Comparison of ENCODE assay signal across 8 cellular contexts in genomic region chr20:29443206-29443781, GRCh38.
DNase-seq lines count a peak whose midpoint lies in the region; ATAC-seq and TF ChIP-seq lines count a peak whose summit lies in the region.
"Not testable (repeated sequence)": the region's sequence is repeated elsewhere in the genome, so short reads cannot be mapped to it uniquely, and the experiment has no call there.

No MANE protein-coding gene starts in this region.

- in situ Hi-C loops in gastrocnemius medialis (cut with MboI; ENCODE audit: low sequenced_read_pairs in 4 of 4), result not testable (repeated sequence)

- TF ChIP-seq POLR2A in gastrocnemius medialis (IDR thresholded peaks at IDR 0.05), result not testable (repeated sequence)

- ATAC-seq in gastrocnemius medialis, result not testable (repeated sequence)

- not testable (repeated sequence) for H3K27ac Mint-ChIP-seq in dendritic cell treated with granulocyte-macrophage colony-stimulating factor and Interleukin-4, amounts not matched to agents 40 ng/mL and 50 ng/mL, for 4 days

- not testable (repeated sequence) for H3K4me3 ChIP-seq in GM12875 (ENCODE audit: low read depth, low read length)
- H3K4me3 ChIP-seq in gastrocnemius medialis, result peak overlapping the region in 2 of 4 donors; percentile 41 to 45

- H3K4me3 Mint-ChIP-seq in dendritic cell treated with granulocyte-macrophage colony-stimulating factor and Interleukin-4, amounts not matched to agents 40 ng/mL and 50 ng/mL, for 4 days, result peak overlapping the region; percentile 46

- peaks cover 12% of the 10 kb centered on the region for H3K9me3 Mint-ChIP-seq in dendritic cell treated with granulocyte-macrophage colony-stimulating factor and Interleukin-4, amounts not matched to agents 40 ng/mL and 50 ng/mL, for 4 days

- not testable (repeated sequence) for H3K4me1 Mint-ChIP-seq in dendritic cell treated with granulocyte-macrophage colony-stimulating factor and Interleukin-4, amounts not matched to agents 40 ng/mL and 50 ng/mL, for 4 days (ENCODE audit: low read depth)

- H3K36me3 ChIP-seq in gastrocnemius medialis, result not testable (repeated sequence)

- not testable (repeated sequence) for H3K36me3 Mint-ChIP-seq in dendritic cell treated with granulocyte-macrophage colony-stimulating factor and Interleukin-4, amounts not matched to agents 40 ng/mL and 50 ng/mL, for 4 days (ENCODE audit: low read depth)

- H3K4me1 ChIP-seq in gastrocnemius medialis, result not testable (repeated sequence)

- peaks cover 11% of the 10 kb centered on the region for H3K27me3 Mint-ChIP-seq in dendritic cell treated with granulocyte-macrophage colony-stimulating factor and Interleukin-4, amounts not matched to agents 40 ng/mL and 50 ng/mL, for 4 days

- intact Hi-C loops in dendritic cell treated with granulocyte-macrophage colony-stimulating factor and Interleukin-4, amounts not matched to agents 40 ng/mL and 50 ng/mL, for 4 days (cut with micrococcal nuclease), result loop anchor here (10.0 kb wide), 1 partner anchor 1822 kb away; no protein-coding TSS in a partner anchor
- intact Hi-C loops in gastrocnemius medialis (cut with DNase I; ENCODE audit: low total_unique reads), result not testable (repeated sequence)

- not testable (repeated sequence) for H3K9me3 ChIP-seq in gastrocnemius medialis

- not testable (repeated sequence) for H3K27ac ChIP-seq in VCaP, gastrocnemius medialis

- DNase-seq in Ammon's horn (ENCODE audit: low spot score) (peak; percentile 82), NCI-H82 (lab: John Stamatoyannopoulos, UW) (peak; percentile 76), kidney glomerular epithelial cell (lab: John Stamatoyannopoulos, UW) (peak; percentile 11), gastrocnemius medialis (peak in 1 of 2 donors; percentile 14)

- TF ChIP-seq CTCF in GM12875 (IDR thresholded peaks at IDR 0.05; ENCODE audit: borderline replicate concordance, insufficient read depth, low read depth, low read length) (peak; percentile 47; the same call in 1 of the 2 replicates), LNCAP (IDR thresholded peaks at IDR 0.05) (peak; percentile 67), VCaP (conservative IDR thresholded peaks at IDR 0.05) (peak; percentile 87), gastrocnemius medialis (IDR thresholded peaks at IDR 0.05 in 4 of 5, conservative IDR thresholded peaks at IDR 0.05 in 1 of 5) (peak in 4 of 5 experiments; percentile 32 to 69 (median 50))

- not testable (repeated sequence) for H3K27me3 ChIP-seq in gastrocnemius medialis
